Comparison of ENCODE assay signal across 8 cellular contexts in genomic region chr1:10494754-10495474, GRCh38. TPM values are rescaled to one million over a fixed set of nuclear protein-coding genes. Genes with fewer than 3 reads are reported as not detected.
A peak's percentile ranks its signal among the peaks of the same experiment; 100 is the strongest.
DNase-seq lines count a peak whose midpoint lies in the region; ATAC-seq and TF ChIP-seq lines count a peak whose summit lies in the region.

No MANE protein-coding gene starts in this region.

- no peaks in the 10 kb centered on the region for H3K27me3 ChIP-seq in adipocyte (replicated peaks; ENCODE audit: control insufficient read depth, insufficient read depth, low read length)
- no peaks in the 10 kb centered on the region for H3K27me3 ChIP-seq in vagina

- H3K36me3 Mint-ChIP-seq in HFFc6 (ENCODE audit: low read depth), result no peaks in the 10 kb centered on the region; the same call in 1 of the 2 replicates

- H3K4me3 ChIP-seq in GM12864 (ENCODE audit: low read depth, low read length), result peak overlapping the region; percentile 30
- peak overlapping the region; percentile 73 for H3K4me3 ChIP-seq in adipocyte (ENCODE audit: low read length)
- H3K4me3 ChIP-seq in vagina, result peak overlapping the region; percentile 12 to 17

- no peaks in the 10 kb centered on the region for H3K9me3 ChIP-seq in adipocyte (ENCODE audit: control insufficient read depth, low read length)
- no peaks in the 10 kb centered on the region for H3K9me3 ChIP-seq in vagina

- TF ChIP-seq CTCF in GM12864 (IDR thresholded peaks at IDR 0.05; ENCODE audit: low read depth, low read length, missing control alignments), result peak; percentile 89
- peak; percentile 99 for TF ChIP-seq CTCF in HFFc6 (IDR thresholded peaks at IDR 0.05)
- TF ChIP-seq CTCF in vagina (IDR thresholded peaks at IDR 0.05), result peak; percentile 81 to 91 (median 87)

- H3K4me3 Mint-ChIP-seq in HFFc6, result peak overlapping the region; percentile 84

- H3K36me3 ChIP-seq in adipocyte (ENCODE audit: control insufficient read depth, insufficient read depth, low read length, severe bottlenecking) (peaks cover 17% of the 10 kb centered on the region), vagina (no peaks in the 10 kb centered on the region)

- H3K4me1 ChIP-seq in adipocyte (ENCODE audit: control insufficient read depth, insufficient read depth, low read length) (peaks cover 15% of the 10 kb centered on the region), vagina (peaks cover 27% of the 10 kb centered on the region)

- TF ChIP-seq POLR2A in vagina (IDR thresholded peaks at IDR 0.05), result no peak

- H3K27ac Mint-ChIP-seq in HFFc6, result peak overlapping the region; percentile 77

- no peaks in the 10 kb centered on the region for H3K9me3 Mint-ChIP-seq in HFFc6

- intact Hi-C loops in left ventricle myocardium superior (cut with micrococcal nuclease) (no loop called here), vagina (cut with DNase I) (no loop called here)

- peak; percentile 85 for ATAC-seq in left ventricle myocardium superior

- DNase-seq in GM12864 (ENCODE audit: low read depth), result peak; percentile 80
- DNase-seq in HFFc6, result peak; percentile 54
- DNase-seq in NCI-H1092 (lab: John Stamatoyannopoulos, UW), result peak; percentile 63
- peak; percentile 57 for DNase-seq in SW480 (ENCODE audit: low spot score)
- peak; percentile 86 for DNase-seq in adipocyte (ENCODE audit: low read depth)
- DNase-seq in left ventricle myocardium superior, result peak; percentile 78
- DNase-seq in renal cortical epithelial cell (ENCODE audit: low read depth), result peak; percentile 79
- no peak for DNase-seq in vagina (ENCODE audit: extremely low spot score in 2 of 2)

- H3K4me1 Mint-ChIP-seq in HFFc6 (ENCODE audit: low read depth), result peaks cover 26% of the 10 kb centered on the region

- H3K27ac ChIP-seq in vagina, result peak overlapping the region; percentile 74

- peak overlapping the region; percentile 76 for H3K9ac ChIP-seq in adipocyte (ENCODE audit: low read length)

- H3K27me3 Mint-ChIP-seq in HFFc6 (ENCODE audit: insufficient read depth), result peaks cover 2% of the 10 kb centered on the region; the same call in 1 of the 2 replicates

RNA-seq across cellular contexts. Expression of gene PEX14, which starts 20.2 kb away (rescaled TPM):
- 10 to 100 TPM; 23.1 to 28.4 (median 26.0) TPM for total RNA-seq in HFFc6 (2021; fragmentation: NEBNext Ultra II Directional; extraction: Animal tissue kit (Norgen Biotek cat#: 25700))
- 21.0 TPM for total RNA-seq in left ventricle myocardium superior
- 10.2 and 26.1 TPM in 2 replicates for total RNA-seq in renal cortical epithelial cell
- 21.6 TPM for total RNA-seq in vagina

RNA-seq across cellular contexts. Expression of gene DFFA, which starts 22.6 kb away (rescaled TPM):
- 10 to 100 TPM; 44.1 to 58.6 (median 48.4) TPM for total RNA-seq in HFFc6 (2021; fragmentation: NEBNext Ultra II Directional; extraction: Animal tissue kit (Norgen Biotek cat#: 25700))
- total RNA-seq in left ventricle myocardium superior, result 22.4 TPM
- total RNA-seq in renal cortical epithelial cell, result 61.6 and 69.3 TPM in 2 replicates
- total RNA-seq in vagina, result 16.2 TPM

RNA-seq across cellular contexts. Expression of gene CORT, which starts 45.1 kb away (rescaled TPM):
- total RNA-seq in HFFc6 (2021; fragmentation: NEBNext Ultra II Directional; extraction: Animal tissue kit (Norgen Biotek cat#: 25700)), result under 1 TPM in 2 of 6 experiments, not detected in 4; 0.43 TPM
- total RNA-seq in left ventricle myocardium superior (not detected), renal cortical epithelial cell (0.69 TPM in 1 of 2 replicates, not detected in the other), vagina (not detected)

Comparison
In these comparisons a context has a peak if more than half of its experiments do, and no peak if none do; other contexts are left out.
1. DNase-seq: peak in GM12864 (single experiment), HFFc6 (single experiment), NCI-H1092 (single experiment), SW480 (single experiment), adipocyte (single experiment), left ventricle myocardium superior (single experiment) and renal cortical epithelial cell (single experiment); none in vagina (0 of 2).
2. H3K4me3 ChIP-seq: peak in every context shown above with its lines; median percentile 73 in adipocyte; 30 in GM12864; 14 in vagina.
3. Peak in every context shown above with its lines, with median percentiles within 50 percentile points of each other: CTCF ChIP-seq.